1 cellular context compared by ENCODE assay signal in genomic region chr3:133893683-133894333, GRCh38.
A peak's percentile ranks its signal among the peaks of the same experiment; 100 is the strongest.
TF ChIP-seq lines count a peak whose summit lies in the region.

No MANE protein-coding gene starts in this region.

TF ChIP-seq in HepG2, 621 proteins besides CTCF, POLR2A, EP300 and RAD21 (continued from another document):
- TF ChIP-seq USF2 (IDR thresholded peaks at IDR 0.05; ENCODE audit: low read depth, low read length) (0 out of 2 replicates have a peak, but pooled peaks have one; percentile 23), USF2 (CRISPR knock-in tag; IDR thresholded peaks at IDR 0.05; ENCODE audit: borderline replicate concordance) (no peak; the same call in 1 of the 2 replicates)
